Comparison of ENCODE assay signal across 1 cellular context in the genomic region with DNA sequence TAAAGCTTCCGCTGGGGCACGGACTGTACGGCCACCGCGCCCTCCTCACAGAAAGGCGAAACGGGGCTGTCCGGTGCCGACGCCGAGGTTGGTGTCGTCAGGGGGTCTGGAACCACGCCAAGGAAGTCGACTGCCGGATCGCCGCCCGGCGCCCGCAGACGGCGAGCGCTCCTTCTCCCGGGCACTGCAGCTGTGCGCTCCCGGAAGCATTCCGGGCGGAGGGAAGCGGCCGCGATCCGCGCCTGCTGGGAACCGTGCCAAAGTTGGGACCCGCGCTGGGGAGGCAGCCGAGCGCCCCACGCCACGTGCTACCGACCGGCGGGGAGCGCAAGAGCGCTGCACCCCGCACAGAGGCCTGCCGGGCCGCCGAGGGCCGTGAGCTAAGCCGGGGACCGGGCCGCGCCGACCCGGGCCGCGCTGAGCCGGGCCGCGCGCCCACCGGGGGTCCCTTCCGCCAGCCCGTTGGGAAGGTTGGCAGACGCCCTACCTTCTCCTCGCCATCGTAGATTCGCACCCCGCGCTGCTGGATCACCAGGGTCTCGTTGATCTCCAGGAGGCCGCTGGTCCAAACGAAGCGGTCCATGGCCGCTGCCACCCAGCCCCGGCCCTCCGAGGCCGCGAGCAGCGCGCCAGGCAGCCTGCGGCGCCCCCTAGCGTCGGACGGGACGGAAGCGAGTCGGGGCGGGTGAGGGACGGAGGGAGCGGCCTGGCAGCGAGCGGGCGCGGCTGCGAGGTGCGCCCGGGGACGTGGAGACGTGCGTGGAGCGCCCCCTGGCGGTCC.
TF ChIP-seq lines count a peak whose summit lies in the region.

A gene with protein sequence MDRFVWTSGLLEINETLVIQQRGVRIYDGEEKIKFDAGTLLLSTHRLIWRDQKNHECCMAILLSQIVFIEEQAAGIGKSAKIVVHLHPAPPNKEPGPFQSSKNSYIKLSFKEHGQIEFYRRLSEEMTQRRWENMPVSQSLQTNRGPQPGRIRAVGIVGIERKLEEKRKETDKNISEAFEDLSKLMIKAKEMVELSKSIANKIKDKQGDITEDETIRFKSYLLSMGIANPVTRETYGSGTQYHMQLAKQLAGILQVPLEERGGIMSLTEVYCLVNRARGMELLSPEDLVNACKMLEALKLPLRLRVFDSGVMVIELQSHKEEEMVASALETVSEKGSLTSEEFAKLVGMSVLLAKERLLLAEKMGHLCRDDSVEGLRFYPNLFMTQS (minus strand): TSS at position 623 of the 781 bp plus-strand sequence. CDS start 40 bp downstream, at position 583.

TF ChIP-seq in HepG2, 621 proteins besides CTCF, POLR2A, EP300 and RAD21 (continued from another document and continues in another):
- TF ChIP-seq U2AF2 (IDR thresholded peaks at IDR 0.05; ENCODE audit: low read depth, low read length) (no peak), GTF2F1 (IDR thresholded peaks at IDR 0.05; ENCODE audit: low read length) (0 out of 2 replicates have a peak, but pooled peaks have one; percentile 14), RFXAP (CRISPR knock-in tag; IDR thresholded peaks at IDR 0.05; ENCODE audit: borderline replicate concordance) (peak; percentile 79), TRAFD1 (CRISPR knock-in tag; IDR thresholded peaks at IDR 0.05; ENCODE audit: borderline replicate concordance) (no peak), MAFK (conservative IDR thresholded peaks at IDR 0.05 in 1 of 2, IDR thresholded peaks at IDR 0.05 in 1 of 2; ENCODE audit: low read length in 2 of 2) (no peak), TP53 (CRISPR knock-in tag; conservative IDR thresholded peaks at IDR 0.05) (0 out of 2 replicates have a peak, but pooled peaks have one; percentile 54), EEA1 (CRISPR knock-in tag; IDR thresholded peaks at IDR 0.05; ENCODE audit: borderline replicate concordance) (0 out of 2 replicates have a peak, but pooled peaks have one; percentile 61), NFYB (CRISPR knock-in tag; IDR thresholded peaks at IDR 0.05) (peak; percentile 26; the same call in 1 of the 2 replicates), ZNF446 (CRISPR knock-in tag; IDR thresholded peaks at IDR 0.05) (no peak; the same call in 1 of the 2 replicates), NCOA1 (CRISPR knock-in tag; IDR thresholded peaks at IDR 0.05) (no peak), NCOA2 (CRISPR knock-in tag; IDR thresholded peaks at IDR 0.05) (no peak), SALL1 (CRISPR knock-in tag; IDR thresholded peaks at IDR 0.05) (peak; percentile 95), SYNCRIP (IDR thresholded peaks at IDR 0.05; ENCODE audit: insufficient read depth, low read depth, low read length) (no peak), RFX3 (CRISPR knock-in tag; IDR thresholded peaks at IDR 0.05) (no peak), ZSCAN9 (CRISPR knock-in tag; IDR thresholded peaks at IDR 0.05; ENCODE audit: borderline replicate concordance) (peak; percentile 17; the same call in 1 of the 2 replicates), ZNF441 (CRISPR knock-in tag; IDR thresholded peaks at IDR 0.05; ENCODE audit: borderline replicate concordance) (peak; percentile 51), ARNT2 (CRISPR knock-in tag; IDR thresholded peaks at IDR 0.05; ENCODE audit: low read depth) (peak; percentile 92), STAT6 (CRISPR knock-in tag; IDR thresholded peaks at IDR 0.05; ENCODE audit: borderline replicate concordance) (no peak), FOSL1 (CRISPR knock-in tag; IDR thresholded peaks at IDR 0.05; ENCODE audit: borderline replicate concordance) (no peak), ZSCAN29 (CRISPR knock-in tag; conservative IDR thresholded peaks at IDR 0.05) (no peak), DR1 (CRISPR knock-in tag; IDR thresholded peaks at IDR 0.05) (no peak; the same call in 1 of the 2 replicates), ZMYM3 (CRISPR knock-in tag; IDR thresholded peaks at IDR 0.05) (no peak), ZNF749 (CRISPR knock-in tag; IDR thresholded peaks at IDR 0.05; ENCODE audit: borderline replicate concordance) (peak; percentile 91; the same call in 1 of the 2 replicates), NFATC3 (CRISPR knock-in tag; IDR thresholded peaks at IDR 0.05) (0 out of 2 replicates have a peak, but pooled peaks have one; percentile 23), CBX1 (IDR thresholded peaks at IDR 0.05; ENCODE audit: low read depth) (peak; percentile 59), ZBTB39 (CRISPR knock-in tag; IDR thresholded peaks at IDR 0.05) (no peak), ZNF512B (CRISPR knock-in tag; IDR thresholded peaks at IDR 0.05; ENCODE audit: borderline replicate concordance) (no peak), ZFP36L2 (CRISPR knock-in tag; IDR thresholded peaks at IDR 0.05) (no peak), THAP11 (CRISPR knock-in tag; IDR thresholded peaks at IDR 0.05) (peak; percentile 82), ZSCAN25 (CRISPR knock-in tag; IDR thresholded peaks at IDR 0.05) (peak; percentile 56), NONO (IDR thresholded peaks at IDR 0.05) (no peak), NONO (CRISPR knock-in tag; conservative IDR thresholded peaks at IDR 0.05) (peak; percentile 96), ZNF431 (CRISPR knock-in tag; IDR thresholded peaks at IDR 0.05; ENCODE audit: borderline replicate concordance, low read depth) (0 out of 2 replicates have a peak, but pooled peaks have one; percentile 15), TOPORS (CRISPR knock-in tag; IDR thresholded peaks at IDR 0.05) (no peak), NRL (CRISPR knock-in tag; IDR thresholded peaks at IDR 0.05; ENCODE audit: borderline replicate concordance) (peak; percentile 52; the same call in 1 of the 2 replicates), SMAD1 (CRISPR knock-in tag; IDR thresholded peaks at IDR 0.05; ENCODE audit: borderline replicate concordance, low read depth) (peak; percentile 26; the same call in 1 of the 2 replicates), ZNF234 (CRISPR knock-in tag; conservative IDR thresholded peaks at IDR 0.05) (no peak)
- TF ChIP-seq, protein P1, sequence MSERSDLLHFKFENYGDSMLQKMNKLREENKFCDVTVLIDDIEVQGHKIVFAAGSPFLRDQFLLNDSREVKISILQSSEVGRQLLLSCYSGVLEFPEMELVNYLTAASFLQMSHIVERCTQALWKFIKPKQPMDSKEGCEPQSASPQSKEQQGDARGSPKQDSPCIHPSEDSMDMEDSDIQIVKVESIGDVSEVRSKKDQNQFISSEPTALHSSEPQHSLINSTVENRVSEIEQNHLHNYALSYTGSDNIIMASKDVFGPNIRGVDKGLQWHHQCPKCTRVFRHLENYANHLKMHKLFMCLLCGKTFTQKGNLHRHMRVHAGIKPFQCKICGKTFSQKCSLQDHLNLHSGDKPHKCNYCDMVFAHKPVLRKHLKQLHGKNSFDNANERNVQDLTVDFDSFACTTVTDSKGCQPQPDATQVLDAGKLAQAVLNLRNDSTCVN (CRISPR knock-in tag; IDR thresholded peaks at IDR 0.05; ENCODE audit: borderline replicate concordance) = no peak
- TF ChIP-seq, protein P2, sequence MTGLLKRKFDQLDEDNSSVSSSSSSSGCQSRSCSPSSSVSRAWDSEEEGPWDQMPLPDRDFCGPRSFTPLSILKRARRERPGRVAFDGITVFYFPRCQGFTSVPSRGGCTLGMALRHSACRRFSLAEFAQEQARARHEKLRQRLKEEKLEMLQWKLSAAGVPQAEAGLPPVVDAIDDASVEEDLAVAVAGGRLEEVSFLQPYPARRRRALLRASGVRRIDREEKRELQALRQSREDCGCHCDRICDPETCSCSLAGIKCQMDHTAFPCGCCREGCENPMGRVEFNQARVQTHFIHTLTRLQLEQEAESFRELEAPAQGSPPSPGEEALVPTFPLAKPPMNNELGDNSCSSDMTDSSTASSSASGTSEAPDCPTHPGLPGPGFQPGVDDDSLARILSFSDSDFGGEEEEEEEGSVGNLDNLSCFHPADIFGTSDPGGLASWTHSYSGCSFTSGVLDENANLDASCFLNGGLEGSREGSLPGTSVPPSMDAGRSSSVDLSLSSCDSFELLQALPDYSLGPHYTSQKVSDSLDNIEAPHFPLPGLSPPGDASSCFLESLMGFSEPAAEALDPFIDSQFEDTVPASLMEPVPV (CRISPR knock-in tag; IDR thresholded peaks at IDR 0.05) = peak; percentile 29; the same call in 1 of the 2 replicates
- TF ChIP-seq, protein P3, sequence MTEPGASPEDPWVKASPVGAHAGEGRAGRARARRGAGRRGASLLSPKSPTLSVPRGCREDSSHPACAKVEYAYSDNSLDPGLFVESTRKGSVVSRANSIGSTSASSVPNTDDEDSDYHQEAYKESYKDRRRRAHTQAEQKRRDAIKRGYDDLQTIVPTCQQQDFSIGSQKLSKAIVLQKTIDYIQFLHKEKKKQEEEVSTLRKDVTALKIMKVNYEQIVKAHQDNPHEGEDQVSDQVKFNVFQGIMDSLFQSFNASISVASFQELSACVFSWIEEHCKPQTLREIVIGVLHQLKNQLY (CRISPR knock-in tag; IDR thresholded peaks at IDR 0.05) = no peak
- TF ChIP-seq, protein P4, sequence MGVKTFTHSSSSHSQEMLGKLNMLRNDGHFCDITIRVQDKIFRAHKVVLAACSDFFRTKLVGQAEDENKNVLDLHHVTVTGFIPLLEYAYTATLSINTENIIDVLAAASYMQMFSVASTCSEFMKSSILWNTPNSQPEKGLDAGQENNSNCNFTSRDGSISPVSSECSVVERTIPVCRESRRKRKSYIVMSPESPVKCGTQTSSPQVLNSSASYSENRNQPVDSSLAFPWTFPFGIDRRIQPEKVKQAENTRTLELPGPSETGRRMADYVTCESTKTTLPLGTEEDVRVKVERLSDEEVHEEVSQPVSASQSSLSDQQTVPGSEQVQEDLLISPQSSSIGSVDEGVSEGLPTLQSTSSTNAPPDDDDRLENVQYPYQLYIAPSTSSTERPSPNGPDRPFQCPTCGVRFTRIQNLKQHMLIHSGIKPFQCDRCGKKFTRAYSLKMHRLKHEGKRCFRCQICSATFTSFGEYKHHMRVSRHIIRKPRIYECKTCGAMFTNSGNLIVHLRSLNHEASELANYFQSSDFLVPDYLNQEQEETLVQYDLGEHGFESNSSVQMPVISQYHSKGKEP (CRISPR knock-in tag; IDR thresholded peaks at IDR 0.05) = no peak
- TF ChIP-seq, protein P5, sequence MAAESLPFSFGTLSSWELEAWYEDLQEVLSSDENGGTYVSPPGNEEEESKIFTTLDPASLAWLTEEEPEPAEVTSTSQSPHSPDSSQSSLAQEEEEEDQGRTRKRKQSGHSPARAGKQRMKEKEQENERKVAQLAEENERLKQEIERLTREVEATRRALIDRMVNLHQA (CRISPR knock-in tag; IDR thresholded peaks at IDR 0.05) = no peak
- TF ChIP-seq, protein P6, sequence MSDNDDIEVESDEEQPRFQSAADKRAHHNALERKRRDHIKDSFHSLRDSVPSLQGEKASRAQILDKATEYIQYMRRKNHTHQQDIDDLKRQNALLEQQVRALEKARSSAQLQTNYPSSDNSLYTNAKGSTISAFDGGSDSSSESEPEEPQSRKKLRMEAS (IDR thresholded peaks at IDR 0.05) = peak; percentile 92
